ENCODE assay signal across 1 cellular context in genomic region chr17:27550291-27550930, GRCh38.
TF ChIP-seq lines count a peak whose summit lies in the region.

No MANE protein-coding gene starts in this region.

TF ChIP-seq in GM23338, 12 proteins besides CTCF, POLR2A, EP300 and RAD21:
- TF ChIP-seq ZNF462 (CRISPR knock-in tag; IDR thresholded peaks at IDR 0.05), result no peak
- TF ChIP-seq ETS1 (IDR thresholded peaks at IDR 0.05), result no peak
- no peak for TF ChIP-seq EZH2 (IDR thresholded peaks at IDR 0.05; ENCODE audit: low read depth, unreplicated experiment)
- no peak for TF ChIP-seq JUNB (IDR thresholded peaks at IDR 0.05; ENCODE audit: unreplicated experiment)
- TF ChIP-seq NANOG (IDR thresholded peaks at IDR 0.05; ENCODE audit: borderline replicate concordance), result no peak
- TF ChIP-seq CREB1 (CRISPR knock-in tag; IDR thresholded peaks at IDR 0.05; ENCODE audit: low read depth), result no peak
- no peak for TF ChIP-seq STAT1 (IDR thresholded peaks at IDR 0.05; ENCODE audit: unreplicated experiment)
- no peak for TF ChIP-seq ZNF331 (CRISPR knock-in tag; IDR thresholded peaks at IDR 0.05; ENCODE audit: low read depth)
- no peak for TF ChIP-seq EZH2phosphoT487 (IDR thresholded peaks at IDR 0.05; ENCODE audit: unreplicated experiment)
- TF ChIP-seq REST (IDR thresholded peaks at IDR 0.05; ENCODE audit: unreplicated experiment), result no peak
- no peak for TF ChIP-seq ZNF114 (CRISPR knock-in tag; IDR thresholded peaks at IDR 0.05)
